Comparison of ENCODE assay signal across 8 cellular contexts in genomic region chr14:23929822-23930294, GRCh38. TPM values are rescaled to one million over a fixed set of nuclear protein-coding genes. Genes with fewer than 3 reads are reported as not detected.
DNase-seq lines count a peak whose midpoint lies in the region; ATAC-seq and TF ChIP-seq lines count a peak whose summit lies in the region.

No MANE protein-coding gene starts in this region.

- no CpG with 5 or more reads among the region's 3 CpGs for WGBS in H9 (ENCODE audit: extremely low coverage, insufficient read length, low lambda C conversion rate)

- H3K4me1 ChIP-seq in H9 (ENCODE audit: insufficient read depth, low read length) (no peaks in the 10 kb centered on the region), lower lobe of right lung (peaks cover 8% of the 10 kb centered on the region)

- H3K27me3 ChIP-seq in H9 (ENCODE audit: insufficient read depth, low read length) (no peaks in the 10 kb centered on the region), lower lobe of right lung (ENCODE audit: low read depth) (no peaks in the 10 kb centered on the region)

- H4K8ac ChIP-seq in H9 (replicated peaks; ENCODE audit: insufficient read length, low read depth, low read length) = no peak overlapping the region

- no peak overlapping the region for H4K5ac ChIP-seq in H9 (ENCODE audit: insufficient read length, low read depth, low read length)

- no peaks in the 10 kb centered on the region for H4K20me1 ChIP-seq in H9 (ENCODE audit: control insufficient read depth, insufficient read depth, insufficient read length)

- H3K4me1 Mint-ChIP-seq in H9 = peaks cover 5 to 7% of the 10 kb centered on the region in 2 experiments

- no peak overlapping the region for H2AFZ ChIP-seq in H9 (ENCODE audit: low read length)

- no peak overlapping the region for H3T11ph ChIP-seq in H9 (ENCODE audit: low read length)

- no peak overlapping the region for H3K18ac ChIP-seq in H9 (ENCODE audit: insufficient read length, low read depth, low read length)

- H3K27ac ChIP-seq in H9 (ENCODE audit: insufficient read length, low read depth, low read length) (no peak overlapping the region), lower lobe of right lung (no peak overlapping the region)

- no peak overlapping the region for H3K14ac ChIP-seq in H9 (ENCODE audit: insufficient read depth, low read length)

- H3K9me3 Mint-ChIP-seq in H9 = peaks cover 0 to 11% of the 10 kb centered on the region in 2 experiments; a peak in 3 of 5 replicates

- ATAC-seq in lower lobe of right lung (peak; percentile 87 to 93), HG03159 (IDR thresholded peaks at IDR 0.05; ENCODE audit: unreplicated experiment) (no peak)

- H3K79me1 ChIP-seq in H9 (ENCODE audit: insufficient read depth, low read depth, low read length, poor library complexity, severe bottlenecking) = no peaks in the 10 kb centered on the region

- intact Hi-C loops in lower lobe of right lung (cut with DNase I) = no loop called here

- TF ChIP-seq CTCF in H9 (conservative IDR thresholded peaks at IDR 0.05) (peak; percentile 84), lower lobe of right lung (IDR thresholded peaks at IDR 0.05) (peak; percentile 91)

- H3K9me3 ChIP-seq in H9 (ENCODE audit: control insufficient read depth, low read depth, low read length) (no peaks in the 10 kb centered on the region), lower lobe of right lung (no peaks in the 10 kb centered on the region)

- no peak overlapping the region for H4K91ac ChIP-seq in H9 (ENCODE audit: insufficient read length, low read depth, low read length)

- no peak overlapping the region for H3K4me3 Mint-ChIP-seq in H9

- H3K79me2 ChIP-seq in H9 (ENCODE audit: insufficient read depth, low read length) = peaks cover 3% of the 10 kb centered on the region; the same call in 1 of the 2 replicates

- H3K56ac ChIP-seq in H9 (ENCODE audit: insufficient read length, low read depth, low read length) = no peak overlapping the region

- no peak overlapping the region for H2BK15ac ChIP-seq in H9 (ENCODE audit: low read depth, low read length)

- H2BK5ac ChIP-seq in H9 (ENCODE audit: insufficient read length, low read length) = no peak overlapping the region

- no peak overlapping the region for H3K27ac Mint-ChIP-seq in H9

- no peak overlapping the region for H2BK20ac ChIP-seq in H9 (ENCODE audit: low read depth, low read length, poor library complexity, severe bottlenecking)

- peaks cover 10% of the 10 kb centered on the region for H3K27me3 Mint-ChIP-seq in H9 (ENCODE audit: low read depth)

- peak; percentile 80 for DNase-seq in COLO829 (ENCODE audit: low spot score)
- DNase-seq in H9 = peak; percentile 83
- DNase-seq in NCI-H2227 (lab: John Stamatoyannopoulos, UW; ENCODE audit: unreplicated experiment) = peak; percentile 85
- DNase-seq in activated CD4-positive, alpha-beta T cell treated with anti-CD3 and anti-CD28 coated beads, Interleukin-2, amount 50 U/mL, for 48 hours = peak; percentile 89 to 91
- DNase-seq in dermis microvascular lymphatic vessel endothelial cell (ENCODE audit: low read depth in 2 of 2) = peak; percentile 30 to 74
- DNase-seq in lower lobe of right lung = peak; percentile 60
- DNase-seq in stimulated activated CD8-positive, alpha-beta memory T cell treated with anti-CD3 and anti-CD28 coated beads, Interleukin-12 subunit alpha, Interleukin-12 subunit beta, amount 100 ng/mL, for 24 hours (ENCODE audit: extremely low read depth) = peak; percentile 66

- no peak overlapping the region for H3K4me2 ChIP-seq in H9 (ENCODE audit: insufficient read depth, insufficient read length, low read length)

- no peaks in the 10 kb centered on the region for H3K23me2 ChIP-seq in H9 (ENCODE audit: insufficient read length, low read depth, low read length, poor library complexity, severe bottlenecking)

- H2BK120ac ChIP-seq in H9 (ENCODE audit: low read depth, low read length, poor library complexity, severe bottlenecking) = no peak overlapping the region

- H2AK5ac ChIP-seq in H9 (ENCODE audit: insufficient read length, low read length) = no peak overlapping the region

- no peak overlapping the region for H3K23ac ChIP-seq in H9 (ENCODE audit: insufficient read length, low read depth, low read length)

- no peaks in the 10 kb centered on the region for H3K36me3 ChIP-seq in lower lobe of right lung

- no peak overlapping the region for H3K4me3 ChIP-seq in lower lobe of right lung

- no peaks in the 10 kb centered on the region; a peak in 1 of 7 replicates for H3K36me3 Mint-ChIP-seq in H9 (ENCODE audit: insufficient read depth in 1 of 3, low read depth in 3 of 3)

- H2BK12ac ChIP-seq in H9 (ENCODE audit: insufficient read length, low read depth, low read length) = no peak overlapping the region

- H3K4ac ChIP-seq in H9 (ENCODE audit: low read depth, low read length) = no peak overlapping the region

- no peak overlapping the region for H3K9ac ChIP-seq in H9 (ENCODE audit: extremely low read depth, insufficient read length, low read length)

RNA-seq across cellular contexts. Expression of gene DHRS4, which starts 23.7 kb away (rescaled TPM):
- total RNA-seq in H9 (2021) (11.2 and 12.7 TPM in 2 replicates), dermis microvascular lymphatic vessel endothelial cell (43.4 and 53.1 TPM in 2 replicates), lower lobe of right lung (35.4 TPM)

RNA-seq across cellular contexts. Expression of gene DHRS4L2, which starts 58.9 kb away (rescaled TPM):
- 9.7 and 10.2 TPM in 2 replicates for total RNA-seq in H9 (2021)
- total RNA-seq in dermis microvascular lymphatic vessel endothelial cell = 14.0 and 19.6 TPM in 2 replicates
- total RNA-seq in lower lobe of right lung = 19.4 TPM
